Comparison of ENCODE assay signal across 1 cellular context in the genomic region with DNA sequence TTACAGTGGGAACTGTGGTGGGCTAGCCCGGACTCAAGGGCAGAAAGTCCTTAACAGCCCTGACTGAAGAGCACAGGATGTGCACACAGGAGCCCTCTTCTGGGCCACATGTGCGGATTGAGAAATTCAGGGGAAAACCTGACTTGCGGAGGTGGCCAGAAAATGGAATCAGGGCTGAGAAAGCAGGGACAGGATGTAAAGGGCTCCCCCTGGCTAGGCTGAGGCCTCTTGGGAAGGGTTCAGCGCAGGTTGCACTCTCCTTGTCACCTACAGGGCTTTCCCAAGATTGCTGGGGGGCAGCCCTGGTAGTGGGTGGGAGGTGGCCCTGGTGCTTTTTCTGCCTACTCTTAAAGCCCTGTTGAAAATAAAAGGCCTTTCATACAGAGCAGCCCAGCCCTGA.
TF ChIP-seq lines count a peak whose summit lies in the region.

No MANE protein-coding gene starts in this region.

TF ChIP-seq in GM23338, 12 proteins besides CTCF, POLR2A, EP300 and RAD21:
- TF ChIP-seq, protein P1, sequence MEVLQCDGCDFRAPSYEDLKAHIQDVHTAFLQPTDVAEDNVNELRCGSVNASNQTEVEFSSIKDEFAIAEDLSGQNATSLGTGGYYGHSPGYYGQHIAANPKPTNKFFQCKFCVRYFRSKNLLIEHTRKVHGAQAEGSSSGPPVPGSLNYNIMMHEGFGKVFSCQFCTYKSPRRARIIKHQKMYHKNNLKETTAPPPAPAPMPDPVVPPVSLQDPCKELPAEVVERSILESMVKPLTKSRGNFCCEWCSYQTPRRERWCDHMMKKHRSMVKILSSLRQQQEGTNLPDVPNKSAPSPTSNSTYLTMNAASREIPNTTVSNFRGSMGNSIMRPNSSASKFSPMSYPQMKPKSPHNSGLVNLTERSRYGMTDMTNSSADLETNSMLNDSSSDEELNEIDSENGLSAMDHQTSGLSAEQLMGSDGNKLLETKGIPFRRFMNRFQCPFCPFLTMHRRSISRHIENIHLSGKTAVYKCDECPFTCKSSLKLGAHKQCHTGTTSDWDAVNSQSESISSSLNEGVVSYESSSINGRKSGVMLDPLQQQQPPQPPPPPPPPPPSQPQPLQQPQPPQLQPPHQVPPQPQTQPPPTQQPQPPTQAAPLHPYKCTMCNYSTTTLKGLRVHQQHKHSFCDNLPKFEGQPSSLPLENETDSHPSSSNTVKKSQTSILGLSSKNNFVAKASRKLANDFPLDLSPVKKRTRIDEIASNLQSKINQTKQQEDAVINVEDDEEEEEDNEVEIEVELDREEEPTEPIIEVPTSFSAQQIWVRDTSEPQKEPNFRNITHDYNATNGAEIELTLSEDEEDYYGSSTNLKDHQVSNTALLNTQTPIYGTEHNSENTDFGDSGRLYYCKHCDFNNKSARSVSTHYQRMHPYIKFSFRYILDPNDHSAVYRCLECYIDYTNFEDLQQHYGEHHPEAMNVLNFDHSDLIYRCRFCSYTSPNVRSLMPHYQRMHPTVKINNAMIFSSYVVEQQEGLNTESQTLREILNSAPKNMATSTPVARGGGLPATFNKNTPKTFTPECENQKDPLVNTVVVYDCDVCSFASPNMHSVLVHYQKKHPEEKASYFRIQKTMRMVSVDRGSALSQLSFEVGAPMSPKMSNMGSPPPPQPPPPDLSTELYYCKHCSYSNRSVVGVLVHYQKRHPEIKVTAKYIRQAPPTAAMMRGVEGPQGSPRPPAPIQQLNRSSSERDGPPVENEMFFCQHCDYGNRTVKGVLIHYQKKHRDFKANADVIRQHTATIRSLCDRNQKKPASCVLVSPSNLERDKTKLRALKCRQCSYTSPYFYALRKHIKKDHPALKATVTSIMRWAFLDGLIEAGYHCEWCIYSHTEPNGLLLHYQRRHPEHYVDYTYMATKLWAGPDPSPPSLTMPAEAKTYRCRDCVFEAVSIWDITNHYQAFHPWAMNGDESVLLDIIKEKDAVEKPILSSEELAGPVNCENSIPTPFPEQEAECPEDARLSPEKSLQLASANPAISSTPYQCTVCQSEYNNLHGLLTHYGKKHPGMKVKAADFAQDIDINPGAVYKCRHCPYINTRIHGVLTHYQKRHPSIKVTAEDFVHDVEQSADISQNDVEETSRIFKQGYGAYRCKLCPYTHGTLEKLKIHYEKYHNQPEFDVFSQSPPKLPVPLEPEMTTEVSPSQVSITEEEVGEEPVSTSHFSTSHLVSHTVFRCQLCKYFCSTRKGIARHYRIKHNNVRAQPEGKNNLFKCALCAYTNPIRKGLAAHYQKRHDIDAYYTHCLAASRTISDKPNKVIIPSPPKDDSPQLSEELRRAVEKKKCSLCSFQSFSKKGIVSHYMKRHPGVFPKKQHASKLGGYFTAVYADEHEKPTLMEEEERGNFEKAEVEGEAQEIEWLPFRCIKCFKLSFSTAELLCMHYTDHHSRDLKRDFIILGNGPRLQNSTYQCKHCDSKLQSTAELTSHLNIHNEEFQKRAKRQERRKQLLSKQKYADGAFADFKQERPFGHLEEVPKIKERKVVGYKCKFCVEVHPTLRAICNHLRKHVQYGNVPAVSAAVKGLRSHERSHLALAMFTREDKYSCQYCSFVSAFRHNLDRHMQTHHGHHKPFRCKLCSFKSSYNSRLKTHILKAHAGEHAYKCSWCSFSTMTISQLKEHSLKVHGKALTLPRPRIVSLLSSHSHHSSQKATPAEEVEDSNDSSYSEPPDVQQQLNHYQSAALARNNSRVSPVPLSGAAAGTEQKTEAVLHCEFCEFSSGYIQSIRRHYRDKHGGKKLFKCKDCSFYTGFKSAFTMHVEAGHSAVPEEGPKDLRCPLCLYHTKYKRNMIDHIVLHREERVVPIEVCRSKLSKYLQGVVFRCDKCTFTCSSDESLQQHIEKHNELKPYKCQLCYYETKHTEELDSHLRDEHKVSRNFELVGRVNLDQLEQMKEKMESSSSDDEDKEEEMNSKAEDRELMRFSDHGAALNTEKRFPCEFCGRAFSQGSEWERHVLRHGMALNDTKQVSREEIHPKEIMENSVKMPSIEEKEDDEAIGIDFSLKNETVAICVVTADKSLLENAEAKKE (CRISPR knock-in tag; IDR thresholded peaks at IDR 0.05): no peak
